Comparison of ENCODE assay signal across 1 cellular context in genomic region chr14:55354500-55354899, GRCh38.
TF ChIP-seq lines count a peak whose summit lies in the region.

No MANE protein-coding gene starts in this region.

TF ChIP-seq in GM23338, 12 proteins besides CTCF, POLR2A, EP300 and RAD21 (continued from another document):
- TF ChIP-seq ZNF462 (CRISPR knock-in tag; IDR thresholded peaks at IDR 0.05) (no peak), ZNF331 (CRISPR knock-in tag; IDR thresholded peaks at IDR 0.05; ENCODE audit: low read depth) (no peak), POLR2AphosphoS5 (IDR thresholded peaks at IDR 0.05; ENCODE audit: low read depth) (no peak), JUNB (IDR thresholded peaks at IDR 0.05; ENCODE audit: unreplicated experiment) (no peak), NANOG (IDR thresholded peaks at IDR 0.05; ENCODE audit: borderline replicate concordance) (no peak), STAT1 (IDR thresholded peaks at IDR 0.05; ENCODE audit: unreplicated experiment) (no peak), ETS1 (IDR thresholded peaks at IDR 0.05) (no peak), EZH2 (IDR thresholded peaks at IDR 0.05; ENCODE audit: low read depth, unreplicated experiment) (no peak), REST (IDR thresholded peaks at IDR 0.05; ENCODE audit: unreplicated experiment) (no peak), ZNF114 (CRISPR knock-in tag; IDR thresholded peaks at IDR 0.05) (no peak), EZH2phosphoT487 (IDR thresholded peaks at IDR 0.05; ENCODE audit: unreplicated experiment) (no peak)
